20 cellular contexts compared by ENCODE assay signal in the genomic region with DNA sequence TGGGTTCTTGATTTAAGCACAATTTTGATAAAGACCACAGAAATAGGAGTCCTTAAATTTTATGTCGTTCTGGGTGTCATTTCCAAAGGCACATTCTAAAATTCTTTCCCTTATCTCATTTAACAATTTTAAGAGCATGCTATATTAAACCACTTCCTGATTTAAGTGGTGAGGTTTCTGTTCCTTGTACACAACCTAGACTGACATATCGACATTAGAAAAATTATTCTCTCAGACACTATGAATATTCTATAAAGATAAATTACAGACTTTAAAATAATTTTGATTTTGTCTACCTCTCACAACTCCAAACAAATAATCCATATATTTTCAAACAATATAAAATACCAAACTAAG.
DNase-seq lines count a peak whose midpoint lies in the region; ATAC-seq, FAIRE-seq and TF ChIP-seq lines count a peak whose summit lies in the region.
"Had no signal": no experiment of that assay in that cellular context is flagged by ENCODE, and none has a peak within 500 bp of the region (broad histone marks: within the 10 kb centered on the region; RNA-seq: fewer than 3 reads in every experiment).

No MANE protein-coding gene starts in this region.

- no peaks in the 10 kb centered on the region for H4K20me1 ChIP-seq in BLaER1 treated with 17β-estradiol and CSF1 and Interleukin-3, amounts not matched to agents 10 nM and 100 nM
- H4K20me1 ChIP-seq in HepG2 (ENCODE audit: insufficient read depth, low read length), result no peaks in the 10 kb centered on the region

- CTCF ChIA-PET in HepG2 (lab: Yijun Ruan, JAX; ENCODE audit: low intra/inter-chr PET ratio, low total read pairs), result no interaction called here

- H3K27ac ChIP-seq in BLaER1 treated with 17β-estradiol and CSF1 and Interleukin-3, amounts not matched to agents 10 nM and 100 nM, result peak overlapping the region in 6 of 11 experiments; percentile 15 to 55 (median 26); a peak in 5 of 22 replicates
- peak overlapping the region in 7 of 12 donors; percentile 0 to 73 (median 63) for H3K27ac ChIP-seq in heart left ventricle
- H3K27ac ChIP-seq in HepG2 (ENCODE audit: extremely low read length, insufficient read depth, low read length), result no peak overlapping the region
- H3K27ac ChIP-seq: foreskin keratinocyte had no signal

- no TSS peak for BruUV-seq in HepG2 (replicated peaks; lab: Mats Ljungman, UMichigan)

- no peaks in the 10 kb centered on the region for H3K36me3 ChIP-seq in BLaER1 treated with 17β-estradiol and CSF1 and Interleukin-3, amounts not matched to agents 10 nM and 100 nM
- H3K36me3 ChIP-seq in heart left ventricle (no peaks in the 10 kb centered on the region), HepG2 (replicated peaks in 1 of 2; ENCODE audit: control insufficient read depth in 1 of 2, insufficient read depth in 2 of 2, low read length in 2 of 2) (no peaks in the 10 kb centered on the region)
- H3K36me3 ChIP-seq: HAP-1 had no signal

- H3K27me3 ChIP-seq in BLaER1 treated with 17β-estradiol and CSF1 and Interleukin-3, amounts not matched to agents 10 nM and 100 nM, result no peaks in the 10 kb centered on the region
- H3K27me3 ChIP-seq in heart left ventricle (no peaks in the 10 kb centered on the region), HepG2 (ENCODE audit: control insufficient read depth in 1 of 2, insufficient read depth in 2 of 2, low read length in 2 of 2) (no peaks in the 10 kb centered on the region)
- H3K27me3 ChIP-seq: foreskin keratinocyte had no signal

- WGBS in heart left ventricle, 4 donors, result 32 to 42% (median 39%) methylated on average over 2 of the region's 2 CpGs
- under 1% methylated on average over 2 of the region's 2 CpGs for WGBS in HepG2 (ENCODE audit: low lambda C conversion rate)

- H3K9ac ChIP-seq in BLaER1 treated with 17β-estradiol and CSF1 and Interleukin-3, amounts not matched to agents 10 nM and 100 nM, result no peak overlapping the region
- H3K9ac ChIP-seq in HepG2 (ENCODE audit: insufficient read depth, low read depth, low read length), result no peak overlapping the region

- H3K4me2 ChIP-seq in BLaER1 treated with 17β-estradiol and CSF1 and Interleukin-3, amounts not matched to agents 10 nM and 100 nM, result peak overlapping the region; percentile 25 to 87 (median 63)
- H3K4me2 ChIP-seq in HepG2 (ENCODE audit: low read depth, low read length), result no peak overlapping the region

- in situ Hi-C loops in HepG2 (cut with HindIII; ENCODE audit: extremely low pct_ligation_motif_present, low pct_unique_long_range_greater_than_20kb), result no loop called here

- peak; percentile 76 for DNase-seq in NOMO-1 treated with DMSO at 0.1 percent for 48 hours (lab: John Stamatoyannopoulos, UW; ENCODE audit: unreplicated experiment)
- DNase-seq in heart left ventricle, result no peak
- DNase-seq in SK-N-DZ (ENCODE audit: low spot score), result no peak
- DNase-seq in HepG2 (ENCODE audit: low spot score), result no peak
- DNase-seq in activated CD8-positive, alpha-beta memory T cell treated with anti-CD3 and anti-CD28 coated beads, Interleukin-2, amount 50 U/mL, for 48 hours, result no peak
- DNase-seq: activated CD4-positive, alpha-beta T cell treated with anti-CD3 and anti-CD28 coated beads for 48 hours; effector CD4-positive, alpha-beta T cell; foreskin keratinocyte; hippocampal formation; NCI-H1417 treated with DMSO at 0.1 percent for 48 hours; NCI-H2107; NCI-H510A; T-helper 1 cell; trophoblast cell had no signal

- POLR2A ChIA-PET in HepG2 (lab: Yijun Ruan, JAX), result no interaction called here

- H3K4me1 ChIP-seq in BLaER1 treated with 17β-estradiol and CSF1 and Interleukin-3, amounts not matched to agents 10 nM and 100 nM, result peaks cover 10 to 22% (median 15%) of the 10 kb centered on the region in 10 experiments; a peak in 19 of 20 replicates
- H3K4me1 ChIP-seq in heart left ventricle (peaks cover 0 to 4% (median 0%) of the 10 kb centered on the region in 12 donors), HepG2 (ENCODE audit: insufficient read depth, low read length) (no peaks in the 10 kb centered on the region)
- H3K4me1 ChIP-seq: foreskin keratinocyte, HAP-1 had no signal

- intact Hi-C loops in heart left ventricle (cut with DNase I) (loop anchor here in 1 of 10 donors (10.0 kb wide), 1 partner anchor 192 kb away; no protein-coding TSS in a partner anchor), HepG2 (cut with micrococcal nuclease; ENCODE audit: unreplicated experiment) (no loop called here)

- H3K79me2 ChIP-seq in HepG2 (ENCODE audit: insufficient read depth, low read length), result no peaks in the 10 kb centered on the region

- H2AFZ ChIP-seq in HepG2 (ENCODE audit: low read length), result no peak overlapping the region

- ATAC-seq in HG02981 (IDR thresholded peaks at IDR 0.05; ENCODE audit: unreplicated experiment) (peak; percentile 50), heart left ventricle (peak in 3 of 4 donors; percentile 38 to 84 (median 76)), GM18873 (IDR thresholded peaks at IDR 0.05; ENCODE audit: low FRiP score, unreplicated experiment) (no peak), HepG2 (no peak)
- ATAC-seq: foreskin keratinocyte, sciatic nerve had no signal

- H3K9me3 ChIP-seq in BLaER1 treated with 17β-estradiol and CSF1 and Interleukin-3, amounts not matched to agents 10 nM and 100 nM (replicated peaks in 1 of 11), result peaks cover 0 to 25% (median 15%) of the 10 kb centered on the region in 11 experiments; a peak in 14 of 22 replicates
- H3K9me3 ChIP-seq in heart left ventricle (peaks cover 0 to 7% (median 0%) of the 10 kb centered on the region in 12 donors), HepG2 (ENCODE audit: low read length) (no peaks in the 10 kb centered on the region)
- H3K9me3 ChIP-seq: HAP-1 had no signal

- no peak for TF ChIP-seq CTCF in heart left ventricle (IDR thresholded peaks at IDR 0.05)
- no peak for TF ChIP-seq CTCF in HepG2 (CRISPR knock-in tag; IDR thresholded peaks at IDR 0.05)

- no peak for TF ChIP-seq POLR2A in heart left ventricle (IDR thresholded peaks at IDR 0.05)
- no peak for TF ChIP-seq POLR2A in HepG2 (IDR thresholded peaks at IDR 0.05; ENCODE audit: insufficient read depth in 1 of 2, low read depth in 2 of 2, low read length in 2 of 2)

- TF ChIP-seq EP300 in HepG2 (IDR thresholded peaks at IDR 0.05; ENCODE audit: low read depth in 2 of 2, low read length in 2 of 2) (no peak), HepG2 (CRISPR knock-in tag; IDR thresholded peaks at IDR 0.05; ENCODE audit: borderline replicate concordance) (no peak)

- TF ChIP-seq RAD21 in HepG2 (CRISPR knock-in tag; IDR thresholded peaks at IDR 0.05), result no peak

- no peak for FAIRE-seq in HepG2 (lab: Jason Lieb, UNC)
- FAIRE-seq: GM18507 had no signal

- peak overlapping the region in 1 of 10 experiments; percentile 6; a peak in 1 of 20 replicates for H3K4me3 ChIP-seq in BLaER1 treated with 17β-estradiol and CSF1 and Interleukin-3, amounts not matched to agents 10 nM and 100 nM
- H3K4me3 ChIP-seq in heart left ventricle, result peak overlapping the region in 1 of 12 donors; percentile 7
- H3K4me3 ChIP-seq in HepG2 (replicated peaks in 1 of 3; ENCODE audit: insufficient read depth in 1 of 3, low read depth in 2 of 3, low read length in 3 of 3), result no peak overlapping the region
- H3K4me3 ChIP-seq: HAP-1 had no signal

TF ChIP-seq in HepG2, 621 proteins besides CTCF, POLR2A, EP300 and RAD21:
- TF ChIP-seq ZZZ3 (CRISPR knock-in tag; IDR thresholded peaks at IDR 0.05; ENCODE audit: borderline replicate concordance), result no peak
- no peak for TF ChIP-seq ZNF549 (CRISPR knock-in tag; IDR thresholded peaks at IDR 0.05)
- TF ChIP-seq AHR (CRISPR knock-in tag; IDR thresholded peaks at IDR 0.05), result no peak
- TF ChIP-seq PHB2 (IDR thresholded peaks at IDR 0.05; ENCODE audit: partially characterized antibody), result no peak
- TF ChIP-seq NKX3-1 (CRISPR knock-in tag; IDR thresholded peaks at IDR 0.05), result no peak
- TF ChIP-seq, protein P1, sequence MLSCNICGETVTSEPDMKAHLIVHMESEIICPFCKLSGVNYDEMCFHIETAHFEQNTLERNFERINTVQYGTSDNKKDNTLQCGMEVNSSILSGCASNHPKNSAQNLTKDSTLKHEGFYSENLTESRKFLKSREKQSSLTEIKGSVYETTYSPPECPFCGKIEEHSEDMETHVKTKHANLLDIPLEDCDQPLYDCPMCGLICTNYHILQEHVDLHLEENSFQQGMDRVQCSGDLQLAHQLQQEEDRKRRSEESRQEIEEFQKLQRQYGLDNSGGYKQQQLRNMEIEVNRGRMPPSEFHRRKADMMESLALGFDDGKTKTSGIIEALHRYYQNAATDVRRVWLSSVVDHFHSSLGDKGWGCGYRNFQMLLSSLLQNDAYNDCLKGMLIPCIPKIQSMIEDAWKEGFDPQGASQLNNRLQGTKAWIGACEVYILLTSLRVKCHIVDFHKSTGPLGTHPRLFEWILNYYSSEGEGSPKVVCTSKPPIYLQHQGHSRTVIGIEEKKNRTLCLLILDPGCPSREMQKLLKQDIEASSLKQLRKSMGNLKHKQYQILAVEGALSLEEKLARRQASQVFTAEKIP (CRISPR knock-in tag; IDR thresholded peaks at IDR 0.05; ENCODE audit: borderline replicate concordance), result no peak
- TF ChIP-seq ZNF543 (CRISPR knock-in tag; IDR thresholded peaks at IDR 0.05), result no peak
- no peak for TF ChIP-seq GPN1 (CRISPR knock-in tag; IDR thresholded peaks at IDR 0.05; ENCODE audit: borderline replicate concordance)
TF ChIP-seq in HepG2: peak in this region for 0.

Comparison
In these comparisons a context has a peak if more than half of its experiments do, and no peak if none do; other contexts are left out.
1. ATAC-seq: peak in HG02981 (single experiment) and heart left ventricle (3 of 4); none in GM18873 (single experiment) and HepG2 (single experiment).